8 cellular contexts compared by ENCODE assay signal in genomic region chr20:35771689-35772562, GRCh38. TPM values are rescaled to one million over a fixed set of nuclear protein-coding genes. Genes with fewer than 3 reads are reported as not detected.
DNase-seq lines count a peak whose midpoint lies in the region; ATAC-seq, FAIRE-seq and TF ChIP-seq lines count a peak whose summit lies in the region.

TSS of gene PHF20 (plus strand) at chr20:35772015. CDS start at chr20:35801523, 29,508 bp downstream.

- intact Hi-C loops in activated CD4-positive, alpha-beta T cell treated with anti-CD3 and anti-CD28 coated beads for 36 hours (cut with DNase I, micrococcal nuclease) = loop anchor here (1.0 to 10.0 kb wide), 13 partner anchors 30 to 1779 kb away; partner anchors contain the start of genes RBM39 (in 2 of the 2), SCAND1 (in 2 of the 2), AHCY (in 1 of the 2) and CEP250 (in 1 of the 2)

- peak within 1 kb of the TSS; percentile 83 for H3K4me3 ChIP-seq in BE2C (ENCODE audit: low read depth, low read length)

- FAIRE-seq in GM19239 (lab: Jason Lieb, UNC) = peak; percentile 92

- peak; percentile 63 for ATAC-seq in HG03457 (IDR thresholded peaks at IDR 0.05; ENCODE audit: unreplicated experiment)
- ATAC-seq in activated CD4-positive, alpha-beta T cell treated with anti-CD3 and anti-CD28 coated beads for 36 hours = peak; percentile 91

- H3K27me3 Mint-ChIP-seq in activated CD4-positive, alpha-beta T cell treated with anti-CD3 and anti-CD28 coated beads for 36 hours = no peaks in the 10 kb centered on the region
- no peaks in the 10 kb centered on the region for H3K27me3 Mint-ChIP-seq in chondrocyte (ENCODE audit: low read depth)

- DNase-seq in BE2C = peak; percentile 100
- DNase-seq in GM19239 (ENCODE audit: insufficient read length, low spot score) = peak; percentile 92
- DNase-seq in NCI-H524 (lab: John Stamatoyannopoulos, UW) = peak; percentile 92 to 96
- DNase-seq in activated CD4-positive, alpha-beta T cell treated with anti-CD3 and anti-CD28 coated beads for 36 hours = peak; percentile 100
- DNase-seq in chondrocyte (ENCODE audit: low spot score) = peak; percentile 99
- peak; percentile 83 for DNase-seq in kidney glomerular epithelial cell (lab: John Stamatoyannopoulos, UW)
- DNase-seq in stimulated activated CD4-positive, alpha-beta T cell treated with anti-CD3 and anti-CD28 coated beads, Interleukin-15, amount 100 ng/mL, for 48 hours (ENCODE audit: low read depth in 2 of 2) = peak; percentile 99 to 100

- POLR2A ChIA-PET in activated CD4-positive, alpha-beta T cell treated with anti-CD3 and anti-CD28 coated beads for 36 hours (lab: Charles Lee) = interaction anchor here (0.6 to 3.1 kb wide), 9 partner anchors 29 to 486 kb away, joined by 3 to 68 read pairs (median 4); partner anchors contain the start of genes RBM39, SCAND1 and SPAG4

- H3K4me3 Mint-ChIP-seq in activated CD4-positive, alpha-beta T cell treated with anti-CD3 and anti-CD28 coated beads for 36 hours = peak within 1 kb of the TSS; percentile 81
- peak within 1 kb of the TSS; percentile 88 for H3K4me3 Mint-ChIP-seq in chondrocyte (ENCODE audit: unreplicated experiment)

- peaks cover 20% of the 10 kb centered on the region for H3K4me1 ChIP-seq in BE2C

- peaks cover 7% of the 10 kb centered on the region for H3K9me3 Mint-ChIP-seq in activated CD4-positive, alpha-beta T cell treated with anti-CD3 and anti-CD28 coated beads for 36 hours (ENCODE audit: low read depth)
- no peaks in the 10 kb centered on the region for H3K9me3 Mint-ChIP-seq in chondrocyte (ENCODE audit: low read depth)

- H3K27me3 ChIP-seq in BE2C = no peaks in the 10 kb centered on the region

- H3K4me1 Mint-ChIP-seq in activated CD4-positive, alpha-beta T cell treated with anti-CD3 and anti-CD28 coated beads for 36 hours = peaks cover 76% of the 10 kb centered on the region
- peaks cover 59% of the 10 kb centered on the region for H3K4me1 Mint-ChIP-seq in chondrocyte (ENCODE audit: low read depth)

- peak within 1 kb of the TSS; percentile 94 for H3K27ac Mint-ChIP-seq in activated CD4-positive, alpha-beta T cell treated with anti-CD3 and anti-CD28 coated beads for 36 hours
- peak within 1 kb of the TSS; percentile 91 for H3K27ac Mint-ChIP-seq in chondrocyte (ENCODE audit: unreplicated experiment)

- no peak for TF ChIP-seq CTCF in BE2C (IDR thresholded peaks at IDR 0.05; ENCODE audit: low read depth, low read length)
- no peak for TF ChIP-seq CTCF in chondrocyte (IDR thresholded peaks at IDR 0.05)

- peaks cover 2% of the 10 kb centered on the region; the same call in 1 of the 2 replicates for H3K36me3 ChIP-seq in BE2C

- peaks cover 7% of the 10 kb centered on the region for H3K9me3 ChIP-seq in BE2C

- CTCF ChIA-PET in activated CD4-positive, alpha-beta T cell treated with anti-CD3 and anti-CD28 coated beads for 36 hours (lab: Charles Lee) = interaction anchor here (0.5 to 3.5 kb wide), 7 partner anchors 12 to 182 kb away, joined by 3 to 28 read pairs (median 4); partner anchors contain the start of genes RBM39 and SCAND1

- H3K36me3 Mint-ChIP-seq in activated CD4-positive, alpha-beta T cell treated with anti-CD3 and anti-CD28 coated beads for 36 hours (ENCODE audit: low read depth) = peaks cover 33% of the 10 kb centered on the region
- H3K36me3 Mint-ChIP-seq in chondrocyte (ENCODE audit: low read depth) = peaks cover 3% of the 10 kb centered on the region

RNA-seq across cellular contexts. Expression of gene PHF20, which starts in this region (rescaled TPM):
- 17.6 TPM for polyA plus RNA-seq in BE2C (2012; ENCODE audit: insufficient read depth, insufficient read length, low read depth)
- 10 to 100 TPM; 54.3 to 61.6 TPM for total RNA-seq in activated CD4-positive, alpha-beta T cell treated with anti-CD3 and anti-CD28 coated beads for 36 hours
- total RNA-seq in chondrocyte = 42.2 to 46.1 TPM (median 44.6 TPM) in 3 replicates

Comparison
In these comparisons a context has a peak if more than half of its experiments do, and no peak if none do; other contexts are left out.
1. Peak in every context shown above with its lines: DNase-seq, ATAC-seq and H3K4me3 ChIP-seq.